ENCODE assay signal across 15 cellular contexts in the genomic region with DNA sequence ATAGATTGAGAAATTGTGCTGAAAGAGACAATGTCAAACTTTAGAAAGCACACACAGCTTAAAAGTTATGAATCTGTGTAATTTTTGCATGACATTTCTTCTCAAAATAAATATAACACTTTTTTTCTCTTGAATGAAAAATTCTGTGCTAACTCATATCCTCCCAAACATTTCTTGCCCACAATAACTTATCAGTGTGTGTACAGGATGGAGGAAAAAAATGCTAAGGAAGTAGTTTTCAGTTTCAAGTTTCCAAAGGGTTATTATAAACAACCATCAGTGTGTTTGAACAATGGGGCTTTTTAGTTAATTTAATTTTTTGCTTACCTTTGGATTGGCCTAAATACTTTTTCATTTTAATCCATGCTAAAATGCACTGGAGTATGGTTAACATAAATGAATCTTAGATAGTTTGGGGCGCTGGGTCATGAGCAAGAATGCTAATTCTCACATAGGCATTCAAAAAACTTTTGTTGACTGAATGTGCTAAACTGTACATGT.
A peak's percentile ranks its signal among the peaks of the same experiment; 100 is the strongest.
DNase-seq lines count a peak whose midpoint lies in the region; ATAC-seq and TF ChIP-seq lines count a peak whose summit lies in the region.
"Had no signal": no experiment of that assay in that cellular context is flagged by ENCODE, and none has a peak within 500 bp of the region (broad histone marks: within the 10 kb centered on the region; RNA-seq: fewer than 3 reads in every experiment).

No MANE protein-coding gene starts in this region.

- H3K4me3 ChIP-seq in choroid plexus epithelial cell (ENCODE audit: low read depth, low read length): no peak overlapping the region
- H3K4me3 ChIP-seq: BLaER1, GM23248 had no signal

- DNase-seq in CMK (ENCODE audit: low read depth) (peak; percentile 35), OCI-M1 (lab: John Stamatoyannopoulos, UW) (peak; percentile 60), choroid plexus epithelial cell (ENCODE audit: low read depth) (peak; percentile 21), iris pigment epithelial cell (ENCODE audit: low read depth) (peak; percentile 28), occipital lobe (lab: John Stamatoyannopoulos, UW) (no peak)
- DNase-seq: 8988T; AML-193; Calu3; CD8-positive, alpha-beta memory T cell; DMS 273 treated with DMSO at 0.1 percent for 48 hours; GM23248 had no signal

- no peak for ATAC-seq in HG03025 (IDR thresholded peaks at IDR 0.05; ENCODE audit: low FRiP score, unreplicated experiment)
- ATAC-seq in GM18498 (IDR thresholded peaks at IDR 0.05; ENCODE audit: unreplicated experiment): no peak
- ATAC-seq: HCT116 had no signal

- no peak for TF ChIP-seq CTCF in choroid plexus epithelial cell (conservative IDR thresholded peaks at IDR 0.05; ENCODE audit: low read depth, low read length)
